In the genomic region with DNA sequence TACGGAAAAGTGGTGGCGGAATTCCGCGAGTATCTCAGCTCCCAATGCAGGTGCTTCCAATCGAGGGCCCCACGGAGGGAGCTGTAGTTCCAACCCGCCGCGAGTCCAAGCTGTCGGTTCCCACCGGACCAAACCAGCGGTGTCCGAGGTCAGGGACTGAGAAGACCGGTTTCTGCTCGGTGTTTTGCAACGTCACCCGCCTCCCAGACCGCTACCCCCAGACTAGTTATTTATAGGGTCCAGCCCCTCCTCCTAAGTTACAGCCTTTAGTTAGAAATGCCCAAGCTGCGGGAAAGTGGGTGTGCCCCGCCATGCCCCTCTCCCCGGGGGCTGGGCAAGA, we compare ENCODE assay signal across 8 cellular contexts. TPM values are rescaled to one million over a fixed set of nuclear protein-coding genes. Genes with fewer than 3 reads are reported as not detected.
DNase-seq lines count a peak whose midpoint lies in the region; ATAC-seq lines count a peak whose summit lies in the region.

No MANE protein-coding gene starts in this region.

- H3K9me3 ChIP-seq in CD4-positive, CD25-positive, alpha-beta regulatory T cell (ENCODE audit: control insufficient read depth in 2 of 2, low read length in 2 of 2), result no peaks in the 10 kb centered on the region
- H3K9me3 ChIP-seq in duodenal mucosa (ENCODE audit: control insufficient read depth in 1 of 2, low read length in 2 of 2), result no peaks in the 10 kb centered on the region

- no peaks in the 10 kb centered on the region for H3K36me3 ChIP-seq in CD4-positive, CD25-positive, alpha-beta regulatory T cell (ENCODE audit: control insufficient read depth, insufficient read depth, low read length)
- H3K36me3 ChIP-seq in duodenal mucosa (ENCODE audit: control insufficient read depth in 1 of 2, insufficient read depth in 2 of 2, low read length in 2 of 2), result peaks cover 0 to 2% of the 10 kb centered on the region in 2 donors

- H3K27me3 ChIP-seq in CD4-positive, CD25-positive, alpha-beta regulatory T cell (ENCODE audit: control insufficient read depth, insufficient read depth, low read length), result no peaks in the 10 kb centered on the region
- H3K27me3 ChIP-seq in duodenal mucosa (ENCODE audit: control insufficient read depth in 1 of 2, insufficient read depth in 2 of 2, low read length in 2 of 2), result no peaks in the 10 kb centered on the region

- no peaks in the 10 kb centered on the region for H3K27me3 Mint-ChIP-seq in CD4-positive, CD25-positive, alpha-beta regulatory T cell

- peaks cover 8 to 59% (median 30%) of the 10 kb centered on the region in 4 donors for H3K4me1 Mint-ChIP-seq in CD4-positive, CD25-positive, alpha-beta regulatory T cell

- H3K9ac ChIP-seq in duodenal mucosa (ENCODE audit: low read depth in 1 of 2, low read length in 2 of 2), result peak overlapping the region; percentile 62 to 69

- no peak for DNase-seq in CD4-positive, CD25-positive, alpha-beta regulatory T cell
- DNase-seq in MV-4-11 (lab: John Stamatoyannopoulos, UW), result peak; percentile 46
- DNase-seq in myocyte (ENCODE audit: low read depth), result peak; percentile 57
- no peak for DNase-seq in putamen (ENCODE audit: low spot score)
- DNase-seq in ecto neural progenitor cell (ENCODE audit: low spot score), result no peak

- H3K4me3 Mint-ChIP-seq in CD4-positive, CD25-positive, alpha-beta regulatory T cell, result peak overlapping the region; percentile 88 to 95 (median 92)

- peaks cover 5% of the 10 kb centered on the region for H3K36me3 Mint-ChIP-seq in CD4-positive, CD25-positive, alpha-beta regulatory T cell

- ATAC-seq in CD4-positive, CD25-positive, alpha-beta regulatory T cell (ENCODE audit: low read depth in 2 of 2), result no peak
- no peak for ATAC-seq in GM21381 (IDR thresholded peaks at IDR 0.05; ENCODE audit: unreplicated experiment)
- no peak for ATAC-seq in GM18873 (IDR thresholded peaks at IDR 0.05; ENCODE audit: low FRiP score, unreplicated experiment)

- H3K4me1 ChIP-seq in CD4-positive, CD25-positive, alpha-beta regulatory T cell (ENCODE audit: control insufficient read depth, insufficient read depth, low read length, poor library complexity, severe bottlenecking), result peaks cover 43% of the 10 kb centered on the region
- H3K4me1 ChIP-seq in duodenal mucosa (ENCODE audit: control insufficient read depth in 1 of 2, insufficient read depth in 2 of 2, low read length in 2 of 2), result peaks cover 43 to 53% of the 10 kb centered on the region in 2 donors

- no peak overlapping the region for H3K27ac Mint-ChIP-seq in CD4-positive, CD25-positive, alpha-beta regulatory T cell

- peaks cover 0 to 2% (median 0%) of the 10 kb centered on the region in 7 donors for H3K9me3 Mint-ChIP-seq in CD4-positive, CD25-positive, alpha-beta regulatory T cell

- H3K27ac ChIP-seq in CD4-positive, CD25-positive, alpha-beta regulatory T cell (ENCODE audit: insufficient read depth, low read length, poor library complexity, severe bottlenecking), result no peak overlapping the region
- H3K27ac ChIP-seq in duodenal mucosa (ENCODE audit: low read depth, low read length), result peak overlapping the region; percentile 48

- peak overlapping the region; percentile 81 for H3K4me3 ChIP-seq in CD4-positive, CD25-positive, alpha-beta regulatory T cell (ENCODE audit: low read depth, low read length)
- peak overlapping the region; percentile 81 to 83 for H3K4me3 ChIP-seq in duodenal mucosa (ENCODE audit: low read depth in 1 of 2, low read length in 2 of 2)

RNA-seq across cellular contexts. Expression of a gene that starts 0.7 kb away (rescaled TPM):
- 0.64 TPM for total RNA-seq in CD4-positive, CD25-positive, alpha-beta regulatory T cell
- polyA plus RNA-seq in CD4-positive, CD25-positive, alpha-beta regulatory T cell, result under 1 TPM; 0.05 to 0.35 (median 0.29) TPM
- 2.6 and 7.6 TPM in 2 replicates for total RNA-seq in myocyte
- 3.5 TPM for polyA plus RNA-seq in myocyte (2012)

RNA-seq across cellular contexts. Expression of a gene that starts 48.0 kb away (rescaled TPM):
- 7.1 TPM for total RNA-seq in CD4-positive, CD25-positive, alpha-beta regulatory T cell
- polyA plus RNA-seq in CD4-positive, CD25-positive, alpha-beta regulatory T cell, result 10 to 100 TPM; 29.1 to 67.0 (median 50.5) TPM
- 28.3 and 28.4 TPM in 2 replicates for total RNA-seq in myocyte
- 38.4 TPM for polyA plus RNA-seq in myocyte (2012)

RNA-seq across cellular contexts. Expression of a gene that starts 48.3 kb away (rescaled TPM):
- total RNA-seq in CD4-positive, CD25-positive, alpha-beta regulatory T cell, result 0.25 TPM
- polyA plus RNA-seq in CD4-positive, CD25-positive, alpha-beta regulatory T cell, result under 1 TPM in 1 of 4 donors, not detected in 3; 0.21 TPM
- total RNA-seq in myocyte, result 2.0 and 2.1 TPM in 2 replicates
- 1.1 TPM for polyA plus RNA-seq in myocyte (2012)

Comparison
In these comparisons a context has a peak if more than half of its experiments do, and no peak if none do; other contexts are left out.
1. DNase-seq: peak in MV-4-11 (single experiment) and myocyte (single experiment); none in CD4-positive, CD25-positive, alpha-beta regulatory T cell (0 of 3), putamen (single experiment) and ecto neural progenitor cell (single experiment).